8 cellular contexts compared by ENCODE assay signal in genomic region chr2:223601932-223602676, GRCh38. TPM values are rescaled to one million over a fixed set of nuclear protein-coding genes. Genes with fewer than 3 reads are reported as not detected.
A peak's percentile ranks its signal among the peaks of the same experiment; 100 is the strongest.
DNase-seq lines count a peak whose midpoint lies in the region; ATAC-seq and TF ChIP-seq lines count a peak whose summit lies in the region.

SCG2 (minus strand) TSS chr2:223602361; CDS start chr2:223599282, 3,079 bp downstream.

- no peaks in the 10 kb centered on the region for H3K36me3 Mint-ChIP-seq in activated CD4-positive, alpha-beta memory T cell treated with anti-CD3 and anti-CD28 coated beads for 36 hours
- H3K36me3 Mint-ChIP-seq in neural crest cell (ENCODE audit: low read depth): peaks cover 11% of the 10 kb centered on the region

- in situ Hi-C loops in ACHN (cut with HindIII; ENCODE audit: low pct_ligation_motif_present, low pct_unique_long_range_greater_than_20kb, low sequenced_read_pairs): no loop called here

- POLR2A ChIA-PET in activated CD4-positive, alpha-beta memory T cell treated with anti-CD3 and anti-CD28 coated beads for 36 hours (lab: Charles Lee): no interaction called here

- peaks cover 5% of the 10 kb centered on the region for H3K27me3 Mint-ChIP-seq in activated CD4-positive, alpha-beta memory T cell treated with anti-CD3 and anti-CD28 coated beads for 36 hours
- no peaks in the 10 kb centered on the region for H3K27me3 Mint-ChIP-seq in neural crest cell (ENCODE audit: low read depth)

- no peaks in the 10 kb centered on the region for H3K27me3 ChIP-seq in upper lobe of right lung

- ATAC-seq in GM18505 (IDR thresholded peaks at IDR 0.05; ENCODE audit: unreplicated experiment) (peak; percentile 59), HG03025 (IDR thresholded peaks at IDR 0.05; ENCODE audit: low FRiP score, unreplicated experiment) (peak; percentile 69), upper lobe of right lung (peak; percentile 92)

- no peaks in the 10 kb centered on the region for H3K36me3 ChIP-seq in upper lobe of right lung

- no peaks in the 10 kb centered on the region for H3K9me3 Mint-ChIP-seq in activated CD4-positive, alpha-beta memory T cell treated with anti-CD3 and anti-CD28 coated beads for 36 hours
- H3K9me3 Mint-ChIP-seq in neural crest cell: no peaks in the 10 kb centered on the region

- H3K27ac ChIP-seq in upper lobe of right lung: no peak within 1 kb of the TSS

- TF ChIP-seq CTCF in fibroblast of pulmonary artery (IDR thresholded peaks at IDR 0.05; ENCODE audit: low read length, missing control alignments) (peak; percentile 43), neural crest cell (conservative IDR thresholded peaks at IDR 0.05) (peak; percentile 61), upper lobe of right lung (IDR thresholded peaks at IDR 0.05) (peak; percentile 39)

- no peaks in the 10 kb centered on the region for H3K4me1 Mint-ChIP-seq in activated CD4-positive, alpha-beta memory T cell treated with anti-CD3 and anti-CD28 coated beads for 36 hours (ENCODE audit: low read depth)
- H3K4me1 Mint-ChIP-seq in neural crest cell: peaks cover 10% of the 10 kb centered on the region

- peak; percentile 84 for DNase-seq in ACHN
- peak; percentile 80 for DNase-seq in NCI-H2196 treated with DMSO at 0.1 percent for 48 hours (lab: John Stamatoyannopoulos, UW; ENCODE audit: unreplicated experiment)
- DNase-seq in activated CD4-positive, alpha-beta memory T cell treated with anti-CD3 and anti-CD28 coated beads for 36 hours: peak; percentile 54
- peak; percentile 95 for DNase-seq in fibroblast of pulmonary artery (ENCODE audit: low read depth)
- peak; percentile 59 for DNase-seq in neural crest cell (ENCODE audit: low read depth, low spot score)
- peak; percentile 81 for DNase-seq in upper lobe of right lung

- no peak within 1 kb of the TSS for H3K4me3 Mint-ChIP-seq in activated CD4-positive, alpha-beta memory T cell treated with anti-CD3 and anti-CD28 coated beads for 36 hours
- peak within 1 kb of the TSS; percentile 70 for H3K4me3 Mint-ChIP-seq in neural crest cell

- intact Hi-C loops in activated CD4-positive, alpha-beta memory T cell treated with anti-CD3 and anti-CD28 coated beads for 36 hours (cut with micrococcal nuclease): loop anchor here (5.0 kb wide), 1 partner anchor 630 kb away; no protein-coding TSS in a partner anchor
- intact Hi-C loops in upper lobe of right lung (cut with DNase I): no loop called here

- peak within 1 kb of the TSS; percentile 18 for H3K4me3 ChIP-seq in fibroblast of pulmonary artery (replicated peaks; ENCODE audit: low read depth, low read length)
- peak within 1 kb of the TSS; percentile 3 for H3K4me3 ChIP-seq in upper lobe of right lung

- CTCF ChIA-PET in activated CD4-positive, alpha-beta memory T cell treated with anti-CD3 and anti-CD28 coated beads for 36 hours (lab: Charles Lee): interaction anchor here (0.8 kb wide), 1 partner anchor 630 kb away, joined by 3 read pairs; no protein-coding TSS in a partner anchor

- no peaks in the 10 kb centered on the region for H3K9me3 ChIP-seq in upper lobe of right lung

- H3K4me1 ChIP-seq in upper lobe of right lung: no peaks in the 10 kb centered on the region

- no peak within 1 kb of the TSS for H3K27ac Mint-ChIP-seq in activated CD4-positive, alpha-beta memory T cell treated with anti-CD3 and anti-CD28 coated beads for 36 hours
- H3K27ac Mint-ChIP-seq in neural crest cell (ENCODE audit: unreplicated experiment): no peak within 1 kb of the TSS

- no peak for TF ChIP-seq POLR2A in GM18505 (IDR thresholded peaks at IDR 0.05; ENCODE audit: borderline replicate concordance, extremely low read depth, insufficient read depth, insufficient read length)

RNA-seq across cellular contexts. Expression of gene SCG2, which starts in this region (rescaled TPM):
- total RNA-seq in activated CD4-positive, alpha-beta memory T cell treated with anti-CD3 and anti-CD28 coated beads for 36 hours: not detected
- total RNA-seq in neural crest cell (8.6 and 8.8 TPM in 2 replicates), upper lobe of right lung (0.61 TPM)

Comparison
In these comparisons a context has a peak if more than half of its experiments do, and no peak if none do; other contexts are left out.
1. Peak in DNase-seq in activated CD4-positive, alpha-beta memory T cell treated with anti-CD3 and anti-CD28 coated beads for 36 hours; RNA of the gene not detected or under 1 TPM.
2. Peak in DNase-seq, ATAC-seq and H3K4me3 ChIP-seq in upper lobe of right lung; RNA of the gene not detected or under 1 TPM.